Comparison of ENCODE assay signal across 8 cellular contexts in genomic region chr17:82229686-82230626, GRCh38. TPM values are rescaled to one million over a fixed set of nuclear protein-coding genes. Genes with fewer than 3 reads are reported as not detected.
DNase-seq lines count a peak whose midpoint lies in the region; ATAC-seq and TF ChIP-seq lines count a peak whose summit lies in the region.

No MANE protein-coding gene starts in this region.

- no peaks in the 10 kb centered on the region for H3K4me1 Mint-ChIP-seq in Caco-2 (ENCODE audit: low read depth, unreplicated experiment)
- peaks cover 7% of the 10 kb centered on the region for H3K4me1 Mint-ChIP-seq in progenitor cell of endocrine pancreas (ENCODE audit: low read depth)

- H3K27ac Mint-ChIP-seq in Caco-2 (ENCODE audit: unreplicated experiment) = peak overlapping the region; percentile 63
- no peak overlapping the region for H3K27ac Mint-ChIP-seq in progenitor cell of endocrine pancreas

- intact Hi-C loops in Caco-2 (cut with micrococcal nuclease; ENCODE audit: unreplicated experiment) (no loop called here), Panc1 (cut with micrococcal nuclease; ENCODE audit: unreplicated experiment) (loop anchor here (10.0 kb wide), 1 partner anchor 125 kb away; no protein-coding TSS in a partner anchor)

- in situ Hi-C loops in Panc1 (cut with HindIII; ENCODE audit: low pct_unique_long_range_greater_than_20kb, low sequenced_read_pairs) = no loop called here

- H3K9me3 Mint-ChIP-seq in Caco-2 (ENCODE audit: unreplicated experiment) = no peaks in the 10 kb centered on the region
- no peaks in the 10 kb centered on the region for H3K9me3 Mint-ChIP-seq in progenitor cell of endocrine pancreas (ENCODE audit: low read depth)

- BruUV-seq in Caco-2 (replicated peaks; lab: Mats Ljungman, UMichigan) (TSS peak; percentile 43), Panc1 (replicated peaks; lab: Mats Ljungman, UMichigan) (TSS peak; percentile 66)

- H3K4me1 ChIP-seq in Caco-2 = peaks cover 38% of the 10 kb centered on the region
- peaks cover 39% of the 10 kb centered on the region for H3K4me1 ChIP-seq in Panc1 (ENCODE audit: control insufficient read depth, insufficient read depth, low read length)
- peaks cover 6 to 20% of the 10 kb centered on the region in 2 donors for H3K4me1 ChIP-seq in esophagus (ENCODE audit: control insufficient read depth in 2 of 2, insufficient read depth in 2 of 2, low read length in 1 of 2)

- H3K36me3 Mint-ChIP-seq in Caco-2 (ENCODE audit: insufficient read depth, unreplicated experiment) (peaks cover 13% of the 10 kb centered on the region), progenitor cell of endocrine pancreas (ENCODE audit: insufficient read depth) (no peaks in the 10 kb centered on the region)

- H3K4me3 Mint-ChIP-seq in Caco-2 (ENCODE audit: unreplicated experiment) = peak overlapping the region; percentile 60
- peak overlapping the region; percentile 45 for H3K4me3 Mint-ChIP-seq in progenitor cell of endocrine pancreas (ENCODE audit: low read depth)

- CTCF ChIA-PET in Caco-2 (lab: Charles Lee) = interaction anchor here (1.6 kb wide), 1 partner anchor 24 kb away, joined by 5 read pairs; no protein-coding TSS in a partner anchor
- CTCF ChIA-PET in Panc1 (lab: Charles Lee) = interaction anchor here (1.8 kb wide), 1 partner anchor 24 kb away, joined by 12 read pairs; no protein-coding TSS in a partner anchor

- DNase-seq in Caco-2 (no peak), Panc1 (ENCODE audit: low read depth, low spot score) (no peak), progenitor cell of endocrine pancreas (ENCODE audit: low spot score, unreplicated experiment) (no peak), HuH-7 (ENCODE audit: low spot score) (no peak), OCI-M1 (lab: John Stamatoyannopoulos, UW) (no peak)

- WGBS in esophagus, 2 donors = 60 to 64% methylated on average over 29 to 30 of the region's 30 CpGs

- no peaks in the 10 kb centered on the region for H3K27me3 ChIP-seq in Caco-2 (replicated peaks; ENCODE audit: control insufficient read depth, insufficient read depth, low read length)
- no peaks in the 10 kb centered on the region for H3K27me3 ChIP-seq in Panc1 (ENCODE audit: control insufficient read depth, insufficient read depth, low read length)
- H3K27me3 ChIP-seq in esophagus (ENCODE audit: control insufficient read depth in 1 of 2, insufficient read depth in 2 of 2, low read length in 2 of 2) = no peaks in the 10 kb centered on the region

- H3K27me3 Mint-ChIP-seq in Caco-2 (ENCODE audit: insufficient read depth, unreplicated experiment) (no peaks in the 10 kb centered on the region), progenitor cell of endocrine pancreas (peaks cover 7% of the 10 kb centered on the region)

- TF ChIP-seq CTCF in Caco-2 (IDR thresholded peaks at IDR 0.05; ENCODE audit: insufficient read depth in 1 of 2, low read depth in 1 of 2, low read length in 1 of 2, severe bottlenecking in 1 of 2, unreplicated experiment in 1 of 2) = no peak
- TF ChIP-seq CTCF in Panc1 (IDR thresholded peaks at IDR 0.05) = no peak
- no peak for TF ChIP-seq CTCF in progenitor cell of endocrine pancreas (IDR thresholded peaks at IDR 0.05; ENCODE audit: unreplicated experiment)

- H3K36me3 ChIP-seq in Caco-2 (ENCODE audit: control insufficient read depth, insufficient read depth, low read length) (no peaks in the 10 kb centered on the region), Panc1 (ENCODE audit: control insufficient read depth, insufficient read depth, low read length) (peaks cover 15% of the 10 kb centered on the region), esophagus (ENCODE audit: control insufficient read depth in 2 of 2, insufficient read depth in 2 of 2, low read length in 1 of 2) (no peaks in the 10 kb centered on the region)

- H3K9me3 ChIP-seq in Caco-2 (no peaks in the 10 kb centered on the region), Panc1 (ENCODE audit: control insufficient read depth, insufficient read depth, low read depth, low read length) (no peaks in the 10 kb centered on the region), esophagus (ENCODE audit: control insufficient read depth in 2 of 2, insufficient read depth in 1 of 2, low read depth in 1 of 2, low read length in 1 of 2) (no peaks in the 10 kb centered on the region)

- H3K4me3 ChIP-seq in Caco-2 (ENCODE audit: low read depth, low read length) (peak overlapping the region; percentile 59), Panc1 (ENCODE audit: low read depth in 2 of 2, low read length in 2 of 2) (peak overlapping the region; percentile 72 to 97), esophagus (ENCODE audit: low read depth in 1 of 2, low read length in 2 of 2) (peak overlapping the region; percentile 46 to 53)

- peak; percentile 2 for ATAC-seq in Panc1
- no peak for ATAC-seq in HG03571 (IDR thresholded peaks at IDR 0.05; ENCODE audit: unreplicated experiment)
- ATAC-seq in HG02763 (IDR thresholded peaks at IDR 0.05; ENCODE audit: unreplicated experiment) = no peak

- H3K27ac ChIP-seq in Panc1 (ENCODE audit: low read length) (peak overlapping the region; percentile 98), esophagus (ENCODE audit: low read depth in 2 of 2, low read length in 1 of 2) (peak overlapping the region; percentile 79 to 87)

- POLR2A ChIA-PET in Caco-2 (lab: Charles Lee) = no interaction called here
- POLR2A ChIA-PET in Panc1 (lab: Charles Lee) = interaction anchor here (0.7 kb wide), 2 partner anchors 12 to 14 kb away, joined by 4 read pairs; no protein-coding TSS in a partner anchor

RNA-seq across cellular contexts. Expression of gene SLC16A3, which starts 1.1 kb away (rescaled TPM):
- 13.1 and 13.7 TPM in 2 replicates for total RNA-seq in Caco-2 (2022)
- total RNA-seq in Panc1 (2021; ENCODE audit: unreplicated experiment) = 581 TPM
- 1,387 TPM for polyA plus RNA-seq in Panc1 (2012; ENCODE audit: insufficient read length)
- 10 to 100 TPM; 17.5 to 41.0 TPM for polyA plus RNA-seq in esophagus
- 5.4 and 5.9 TPM in 2 replicates for total RNA-seq in progenitor cell of endocrine pancreas

RNA-seq across cellular contexts. Expression of gene CCDC57, which starts 17.3 kb away (rescaled TPM):
- total RNA-seq in Caco-2 (2022) (31.0 and 32.2 TPM in 2 replicates), Panc1 (2021; ENCODE audit: unreplicated experiment) (63.6 TPM), progenitor cell of endocrine pancreas (79.0 and 79.3 TPM in 2 replicates)
- 59.2 TPM for polyA plus RNA-seq in Panc1 (2012; ENCODE audit: insufficient read length)
- 10 to 100 TPM; 16.3 to 33.7 TPM for polyA plus RNA-seq in esophagus

RNA-seq across cellular contexts. Expression of gene CSNK1D, which starts 43.5 kb away (rescaled TPM):
- total RNA-seq in Caco-2 (2022) (196 TPM in 2 replicates), Panc1 (2021; ENCODE audit: unreplicated experiment) (234 TPM), progenitor cell of endocrine pancreas (224 and 227 TPM in 2 replicates)
- 316 TPM for polyA plus RNA-seq in Panc1 (2012; ENCODE audit: insufficient read length)
- 10 to 100 TPM; 63.7 to 79.6 TPM for polyA plus RNA-seq in esophagus

Comparison
In these comparisons a context has a peak if more than half of its experiments do, and no peak if none do; other contexts are left out.
1. RNA of gene SLC16A3, which starts 1.1 kb away (total RNA-seq): 581 TPM in Panc1 (single experiment); 13.1 to 13.7 TPM in Caco-2 and 5.4 to 5.9 TPM in progenitor cell of endocrine pancreas; every median in the first group is over 10 times any median in the second.
2. Peak in every context shown above with its lines, with median percentiles within 50 percentile points of each other: H3K4me3 ChIP-seq.